Comparison of ENCODE assay signal across 18 cellular contexts in the genomic region with DNA sequence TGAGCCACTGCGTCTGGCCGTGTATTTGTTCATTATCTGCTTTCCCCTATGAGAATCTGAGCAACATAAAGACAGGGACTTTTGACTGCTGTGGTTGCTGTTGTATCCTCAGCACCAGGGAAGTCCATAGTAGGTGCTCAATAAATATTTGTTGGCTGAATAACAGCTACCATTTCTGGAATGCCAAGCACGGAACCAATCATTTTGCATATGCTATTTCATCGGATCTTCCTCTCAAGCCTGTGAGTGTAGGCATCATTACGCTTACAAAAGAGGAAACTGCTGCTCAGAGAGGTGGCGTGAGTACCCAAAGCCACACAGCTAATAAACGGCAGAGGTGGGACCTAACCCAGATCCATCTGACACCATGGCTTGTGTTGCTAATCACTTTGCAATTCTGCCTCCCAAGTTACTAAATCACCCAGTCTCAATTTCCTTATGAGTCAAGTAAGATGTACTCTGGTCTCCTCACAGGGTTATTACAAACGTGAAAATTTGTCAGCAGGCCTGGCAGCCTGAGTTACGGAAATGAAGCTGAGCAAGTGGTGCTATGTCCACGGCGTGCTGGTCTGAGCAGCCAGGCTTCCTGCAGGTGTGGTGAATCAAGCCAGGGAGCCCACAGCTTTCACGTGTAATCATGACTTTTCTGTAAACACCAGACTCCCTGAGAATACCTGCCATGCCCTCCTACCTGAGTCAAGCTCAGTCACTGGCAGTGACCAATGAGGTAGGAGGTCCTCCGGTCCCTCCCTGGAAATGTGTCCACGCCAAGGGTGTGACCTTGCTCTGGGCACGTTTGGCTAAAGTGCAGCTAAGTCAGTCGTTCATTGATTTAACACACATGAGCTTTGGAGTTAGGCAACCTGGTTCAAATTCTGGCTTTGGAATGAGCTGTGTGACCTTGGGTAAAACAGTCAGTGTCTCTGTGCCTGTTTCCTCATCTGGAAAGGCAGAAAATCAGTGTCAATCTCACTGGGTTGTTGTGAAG. TPM values are rescaled to one million over a fixed set of nuclear protein-coding genes. Genes with fewer than 3 reads are reported as not detected.
DNase-seq lines count a peak whose midpoint lies in the region; ATAC-seq and TF ChIP-seq lines count a peak whose summit lies in the region.
"Had no signal": no experiment of that assay in that cellular context is flagged by ENCODE, and none has a peak within 500 bp of the region (broad histone marks: within the 10 kb centered on the region; RNA-seq: fewer than 3 reads in every experiment).

No MANE protein-coding gene starts in this region.

- H3K27me3 ChIP-seq in mucosa of rectum (ENCODE audit: control insufficient read depth in 2 of 2, insufficient read depth in 2 of 2, low read length in 2 of 2) = no peaks in the 10 kb centered on the region
- H3K27me3 ChIP-seq in tibial artery = no peaks in the 10 kb centered on the region

- H3K27ac ChIP-seq in mucosa of rectum (ENCODE audit: low read depth in 2 of 2, low read length in 2 of 2) (peak overlapping the region; percentile 59 to 82), tibial artery (no peak overlapping the region)

- ATAC-seq in esophagus mucosa = peak; percentile 78
- ATAC-seq in GM21529 (IDR thresholded peaks at IDR 0.05; ENCODE audit: unreplicated experiment) = no peak

- H3K9ac ChIP-seq in mucosa of rectum (ENCODE audit: low read depth in 1 of 2, low read length in 2 of 2) = peak overlapping the region in 1 of 2 donors; percentile 50

- H3K4me3 ChIP-seq in mucosa of rectum (ENCODE audit: low read length in 2 of 2) = peak overlapping the region; percentile 9 to 15
- H3K4me3 ChIP-seq in tibial artery = no peak overlapping the region

- H3K9me3 ChIP-seq in mucosa of rectum (ENCODE audit: control insufficient read depth in 2 of 2, low read length in 2 of 2) (no peaks in the 10 kb centered on the region), tibial artery (no peaks in the 10 kb centered on the region)

- H3K4me1 ChIP-seq in mucosa of rectum (ENCODE audit: control insufficient read depth in 2 of 2, insufficient read depth in 2 of 2, low read length in 2 of 2) (peaks cover 3 to 17% of the 10 kb centered on the region in 2 donors), tibial artery (peaks cover 0 to 6% (median 0%) of the 10 kb centered on the region in 4 donors)

- intact Hi-C loops in tibial artery (cut with DNase I; ENCODE audit: low total_unique reads) = no loop called here

- TF ChIP-seq CTCF in tibial artery (IDR thresholded peaks at IDR 0.05) = no peak

- peak; percentile 10 for DNase-seq in GM03348 (ENCODE audit: low spot score)
- DNase-seq in RKO (ENCODE audit: low spot score) = peak; percentile 63
- DNase-seq in tibial artery = no peak
- no peak for DNase-seq in mesenteric fat pad (ENCODE audit: low spot score)
- no peak for DNase-seq in activated CD4-positive, CD25-positive, alpha-beta regulatory T cell (lab: John Stamatoyannopoulos, UW)
- DNase-seq: ACHN; activated CD4-positive, alpha-beta T cell treated with anti-CD3 and anti-CD28 coated beads, Interleukin-2, amount 50 U/mL, for 1 hour; activated naive CD4-positive, alpha-beta T cell treated with anti-CD3 and anti-CD28 coated beads for 36 hours; CD4-positive, CD25-positive, alpha-beta regulatory T cell; dermis blood vessel endothelial cell; DMS79 treated with DMSO at 0.1 percent for 48 hours; erythroblast; mesendoderm; NCI-H526; stimulated activated naive CD4-positive, alpha-beta T cell had no signal

- H3K36me3 ChIP-seq in mucosa of rectum (ENCODE audit: control insufficient read depth in 2 of 2, insufficient read depth in 2 of 2, low read length in 2 of 2) (no peaks in the 10 kb centered on the region), tibial artery (no peaks in the 10 kb centered on the region)

RNA-seq across cellular contexts. Expression of a gene that starts 4.8 kb away (rescaled TPM):
- 0.76 TPM for total RNA-seq in esophagus mucosa
- total RNA-seq in mesenteric fat pad = not detected
- total RNA-seq: CD4-positive, CD25-positive, alpha-beta regulatory T cell had no signal

RNA-seq across cellular contexts. Expression of a gene that starts 5.3 kb away (rescaled TPM):
- total RNA-seq in esophagus mucosa (15.2 TPM), mesenteric fat pad (20.1 TPM)

Comparison
In these comparisons a context has a peak if more than half of its experiments do, and no peak if none do; other contexts are left out.
1. DNase-seq: peak in GM03348 (single experiment) and RKO (single experiment); none in tibial artery (0 of 2), mesenteric fat pad (single experiment) and activated CD4-positive, CD25-positive, alpha-beta regulatory T cell (0 of 4).
2. H3K27ac ChIP-seq: peak in mucosa of rectum (2 of 2); none in tibial artery (0 of 2).
3. H3K4me3 ChIP-seq: peak in mucosa of rectum (2 of 2); none in tibial artery (0 of 2).